16 cellular contexts compared by ENCODE assay signal in the genomic region with DNA sequence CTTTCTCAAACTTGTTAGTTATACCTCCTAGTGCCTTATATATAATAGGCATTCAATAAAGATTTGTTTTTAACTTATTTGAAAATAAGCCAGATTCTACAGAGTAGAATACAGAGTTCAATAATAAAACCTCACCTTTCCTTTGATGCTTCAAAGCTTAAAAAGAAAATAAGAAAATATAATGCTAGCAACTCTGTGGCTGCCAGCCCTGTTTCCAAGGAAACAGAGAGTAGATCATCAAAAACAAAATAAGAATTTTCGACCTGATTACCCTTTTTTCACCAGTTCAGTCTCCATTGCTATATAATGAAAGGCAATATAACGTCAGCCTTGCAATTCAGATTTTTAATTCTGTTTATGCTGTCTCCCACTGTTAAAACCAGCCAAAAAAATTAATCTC.
"Had no signal": no experiment of that assay in that cellular context is flagged by ENCODE, and none has a peak within 500 bp of the region (broad histone marks: within the 10 kb centered on the region; RNA-seq: fewer than 3 reads in every experiment).

No MANE protein-coding gene starts in this region.

- H3K27ac ChIP-seq: RWPE1 had no signal

- DNase-seq: KBM-7, MV-4-11, NCI-H1048, NCI-H1105, NCI-H1417, NCI-H1436 treated with DMSO at 0.1 percent for 48 hours, NCI-H1694, NCI-H187 treated with DMSO at 0.1 percent for 48 hours, NCI-H2029 treated with DMSO at 0.1 percent for 48 hours, NCI-H2171 treated with DMSO at 0.1 percent for 48 hours, NCI-H345, NCI-H524, NCI-H526 treated with DMSO at 0.1 percent for 48 hours, NCI-H774, SHP77 had no signal
